Comparison of ENCODE assay signal across 8 cellular contexts in the genomic region with DNA sequence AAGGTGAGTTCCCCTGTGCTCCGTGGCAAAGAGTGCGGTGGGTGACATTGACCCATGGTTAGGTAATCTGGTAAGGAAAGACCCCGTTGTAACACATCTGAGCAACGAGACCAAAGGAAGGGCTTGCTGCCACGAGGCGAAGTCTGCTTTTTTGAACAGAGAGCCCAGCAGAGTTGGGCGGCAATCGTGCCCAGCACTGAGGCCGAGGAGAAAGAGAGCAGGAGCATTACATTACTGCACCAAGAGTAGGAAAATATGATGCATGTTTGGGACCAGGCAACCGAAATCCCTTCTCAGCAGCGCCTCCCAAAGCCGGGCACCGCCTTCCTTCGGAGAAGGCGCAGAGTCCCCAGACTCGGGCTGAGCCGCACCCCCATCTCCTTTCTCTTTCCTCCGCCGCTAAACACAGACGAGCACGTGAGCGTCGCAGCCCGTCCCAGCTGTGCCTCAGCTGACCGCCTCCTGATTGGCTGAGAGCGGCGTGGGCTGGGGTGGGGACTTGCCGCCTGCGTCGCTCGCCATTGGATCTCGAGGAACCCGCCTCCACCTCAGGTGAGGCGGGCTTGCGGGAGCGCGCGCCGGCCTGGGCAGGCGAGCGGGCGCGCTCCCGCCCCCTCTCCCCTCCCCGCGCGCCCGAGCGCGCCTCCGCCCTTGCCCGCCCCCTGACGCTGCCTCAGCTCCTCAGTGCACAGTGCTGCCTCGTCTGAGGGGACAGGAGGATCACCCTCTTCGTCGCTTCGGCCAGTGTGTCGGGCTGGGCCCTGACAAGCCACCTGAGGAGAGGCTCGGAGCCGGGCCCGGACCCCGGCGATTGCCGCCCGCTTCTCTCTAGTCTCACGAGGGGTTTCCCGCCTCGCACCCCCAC. TPM values are rescaled to one million over a fixed set of nuclear protein-coding genes. Genes with fewer than 3 reads are reported as not detected.
DNase-seq lines count a peak whose midpoint lies in the region; ATAC-seq, FAIRE-seq and TF ChIP-seq lines count a peak whose summit lies in the region.

TSS of gene HIF1A (plus strand) at position 684 of the 865 bp plus-strand sequence. CDS start 292 bp downstream, outside the sequence.

- no peak for TF ChIP-seq CTCF in ascending aorta (IDR thresholded peaks at IDR 0.05)
- no peak for TF ChIP-seq CTCF in right atrium auricular region (IDR thresholded peaks at IDR 0.05)
- no peak for TF ChIP-seq CTCF in psoas muscle (IDR thresholded peaks at IDR 0.05)

- H3K9me3 ChIP-seq in ascending aorta (no peaks in the 10 kb centered on the region), right atrium auricular region (no peaks in the 10 kb centered on the region), psoas muscle (no peaks in the 10 kb centered on the region)

- H3K27ac ChIP-seq in ascending aorta, result peak within 1 kb of the TSS; percentile 96 to 98
- peak within 1 kb of the TSS; percentile 96 to 99 for H3K27ac ChIP-seq in right atrium auricular region
- peak within 1 kb of the TSS; percentile 93 for H3K27ac ChIP-seq in psoas muscle

- peaks cover 3 to 6% of the 10 kb centered on the region in 2 donors for H3K4me1 ChIP-seq in ascending aorta
- peaks cover 0 to 28% of the 10 kb centered on the region in 2 donors for H3K4me1 ChIP-seq in right atrium auricular region
- peaks cover 34% of the 10 kb centered on the region for H3K4me1 ChIP-seq in psoas muscle

- DNase-seq in NCI-H187 treated with DMSO at 0.1 percent for 48 hours (lab: John Stamatoyannopoulos, UW), result peak; percentile 93
- DNase-seq in ascending aorta (ENCODE audit: low spot score in 2 of 2), result peak; percentile 91 to 98
- DNase-seq in right atrium auricular region (ENCODE audit: low spot score), result peak; percentile 96
- peak; percentile 95 to 98 for DNase-seq in psoas muscle
- peak; percentile 100 for DNase-seq in urothelium cell line (ENCODE audit: low spot score)

- H3K36me3 ChIP-seq in ascending aorta (no peaks in the 10 kb centered on the region), right atrium auricular region (no peaks in the 10 kb centered on the region), psoas muscle (ENCODE audit: insufficient read depth in 1 of 2, low read depth in 1 of 2) (no peaks in the 10 kb centered on the region)

- peak; percentile 99 for FAIRE-seq in urothelium cell line (lab: Jason Lieb, UNC)

- 1 to 2% (median 2%) methylated on average over 50 to 68 of the region's 68 CpGs for WGBS in psoas muscle, 3 donors

- H3K4me3 ChIP-seq in ascending aorta, result peak within 1 kb of the TSS; percentile 95
- H3K4me3 ChIP-seq in right atrium auricular region, result peak within 1 kb of the TSS; percentile 89 to 94
- peak within 1 kb of the TSS; percentile 96 for H3K4me3 ChIP-seq in psoas muscle

- intact Hi-C loops in T-helper 2 cell treated with Interferon-gamma antibody and Interleukin-4, amounts not matched to agents 100 ng/mL and 5 ng/mL, for 36 hours (cut with micrococcal nuclease), result loop anchor here (1.0 to 5.0 kb wide), 11 partner anchors 24 to 1603 kb away; partner anchors contain the start of genes PCNX4, PPM1A, PRKCH and SNAPC1
- intact Hi-C loops in ascending aorta (cut with DNase I) (loop anchor here (1.0 to 5.0 kb wide), 4 partner anchors 56 to 413 kb away; partner anchors contain the start of gene TMEM30B), psoas muscle (cut with DNase I) (loop anchor here in 1 of 2 donors (5.0 kb wide), 2 partner anchors 52 to 67 kb away; partner anchors contain the start of gene SNAPC1)

- H3K27me3 ChIP-seq in ascending aorta, result no peaks in the 10 kb centered on the region
- H3K27me3 ChIP-seq in right atrium auricular region, result no peaks in the 10 kb centered on the region
- no peaks in the 10 kb centered on the region for H3K27me3 ChIP-seq in psoas muscle (ENCODE audit: insufficient read depth in 3 of 3, low read length in 2 of 3)

- peak; percentile 76 for ATAC-seq in GM18499 (IDR thresholded peaks at IDR 0.05; ENCODE audit: insufficient read depth, unreplicated experiment)
- peak; percentile 95 for ATAC-seq in HG02943 (IDR thresholded peaks at IDR 0.05; ENCODE audit: low read depth, unreplicated experiment)
- peak; percentile 97 to 99 (median 98) for ATAC-seq in psoas muscle

RNA-seq across cellular contexts. Expression of gene HIF1A, which starts in this region (rescaled TPM):
- total RNA-seq in T-helper 2 cell treated with Interferon-gamma antibody and Interleukin-4, amounts not matched to agents 100 ng/mL and 5 ng/mL, for 36 hours, result 89.6 and 91.5 TPM in 2 replicates
- total RNA-seq in ascending aorta (87.0 TPM), right atrium auricular region (10 to 100 TPM; 81.2 to 89.1 TPM), psoas muscle (10 to 100 TPM; 16.5 to 32.4 (median 24.5) TPM)
- polyA plus RNA-seq in psoas muscle, result 10 to 100 TPM in 1 of 3 donors, 1 to 10 TPM in 2; 4.3 to 20.7 (median 8.9) TPM

Comparison
In these comparisons a context has a peak if more than half of its experiments do, and no peak if none do; other contexts are left out.
1. Peak in every context shown above with its lines: DNase-seq, ATAC-seq, H3K4me3 ChIP-seq and H3K27ac ChIP-seq.